Comparison of ENCODE assay signal across 1 cellular context in genomic region chr10:32980558-32981468, GRCh38.
TF ChIP-seq lines count a peak whose summit lies in the region.

No MANE protein-coding gene starts in this region.

TF ChIP-seq in K562, 482 proteins besides CTCF, POLR2A, EP300 and RAD21 (continued from another document and continues in another):
- no peak for TF ChIP-seq ZNF280A (IDR thresholded peaks at IDR 0.05; ENCODE audit: low read depth, partially characterized antibody)
- TF ChIP-seq POLR2B (IDR thresholded peaks at IDR 0.05; ENCODE audit: low read depth, partially characterized antibody) = peak; percentile 49
- TF ChIP-seq ZNF212 (CRISPR knock-in tag; IDR thresholded peaks at IDR 0.05) = no peak
- peak; percentile 33; the same call in 1 of the 2 replicates for TF ChIP-seq AFF4 (CRISPR knock-in tag; IDR thresholded peaks at IDR 0.05)
- TF ChIP-seq ZNF444 (CRISPR knock-in tag; IDR thresholded peaks at IDR 0.05) = no peak
- TF ChIP-seq MEF2A (IDR thresholded peaks at IDR 0.05; ENCODE audit: control insufficient read depth, low read depth, low read length) = no peak
- no peak for TF ChIP-seq NR2C2 (CRISPR knock-in tag; IDR thresholded peaks at IDR 0.05)
- TF ChIP-seq NR2C2 (tag; IDR thresholded peaks at IDR 0.05) = peak; percentile 78
- TF ChIP-seq PML (IDR thresholded peaks at IDR 0.05; ENCODE audit: low read length) = no peak
- no peak for TF ChIP-seq ZNF76 (CRISPR knock-in tag; IDR thresholded peaks at IDR 0.05; ENCODE audit: borderline replicate concordance)
- no peak for TF ChIP-seq PTBP1 (IDR thresholded peaks at IDR 0.05; ENCODE audit: low read depth, low read length)
- TF ChIP-seq ZNF639 (CRISPR knock-in tag; conservative IDR thresholded peaks at IDR 0.05 in 1 of 2, IDR thresholded peaks at IDR 0.05 in 1 of 2) = peak in 1 of 2 experiments; percentile 82; a peak in 2 of 4 replicates
- TF ChIP-seq CBX8 (IDR thresholded peaks at IDR 0.05; ENCODE audit: borderline replicate concordance, extremely low read depth, low read depth, low read length, poor library complexity, severe bottlenecking) = no peak
- TF ChIP-seq MCM5 (IDR thresholded peaks at IDR 0.05; ENCODE audit: low read depth) = no peak
- peak; percentile 77; the same call in 1 of the 2 replicates for TF ChIP-seq NKRF (IDR thresholded peaks at IDR 0.05; ENCODE audit: borderline replicate concordance)
- no peak for TF ChIP-seq ZNF830 (CRISPR knock-in tag; IDR thresholded peaks at IDR 0.05)
- TF ChIP-seq ARNT (IDR thresholded peaks at IDR 0.05) = no peak
- TF ChIP-seq NFATC3 (IDR thresholded peaks at IDR 0.05) = no peak
- peak; percentile 90 for TF ChIP-seq CXXC5 (CRISPR knock-in tag; IDR thresholded peaks at IDR 0.05)
- no peak for TF ChIP-seq U2AF1 (optimal IDR thresholded peaks at IDR 0.05; ENCODE audit: low read depth, low read length)
- peak; percentile 59; the same call in 1 of the 2 replicates for TF ChIP-seq C11orf30 (IDR thresholded peaks at IDR 0.05; ENCODE audit: low read depth)
- TF ChIP-seq SMAD3 (CRISPR knock-in tag; conservative IDR thresholded peaks at IDR 0.05) = no peak
- no peak for TF ChIP-seq NCOA6 (IDR thresholded peaks at IDR 0.05)
- no peak for TF ChIP-seq TARDBP (IDR thresholded peaks at IDR 0.05)
- peak; percentile 78 for TF ChIP-seq TAF1 (IDR thresholded peaks at IDR 0.05; ENCODE audit: control insufficient read depth, extremely low read depth, insufficient read depth, low read length, severe bottlenecking)
- TF ChIP-seq NFIX (CRISPR knock-in tag; IDR thresholded peaks at IDR 0.05; ENCODE audit: low read depth) = no peak
- TF ChIP-seq ZNF263 (CRISPR knock-in tag; IDR thresholded peaks at IDR 0.05; ENCODE audit: borderline replicate concordance) = no peak
- TF ChIP-seq PKNOX1 (IDR thresholded peaks at IDR 0.05) = peak; percentile 44
- TF ChIP-seq RBM34 (IDR thresholded peaks at IDR 0.05; ENCODE audit: borderline replicate concordance, insufficient read depth, low read length) = no peak
- no peak for TF ChIP-seq SMARCB1 (IDR thresholded peaks at IDR 0.05; ENCODE audit: insufficient read length, low read depth)
- TF ChIP-seq GATAD2A (IDR thresholded peaks at IDR 0.05) = peak; percentile 90
- TF ChIP-seq ZNF41 (CRISPR knock-in tag; conservative IDR thresholded peaks at IDR 0.05) = no peak; the same call in 1 of the 2 replicates
- TF ChIP-seq NFE2 (IDR thresholded peaks at IDR 0.05; ENCODE audit: low read depth) = peak; percentile 68
- peak; percentile 90 for TF ChIP-seq MAX (CRISPR knock-in tag; IDR thresholded peaks at IDR 0.05)
- peak; percentile 98 for TF ChIP-seq BHLHE40 (IDR thresholded peaks at IDR 0.05; ENCODE audit: low read length)
- TF ChIP-seq CREB3L1 (IDR thresholded peaks at IDR 0.05; ENCODE audit: borderline replicate concordance, low read depth) = peak; percentile 88
- TF ChIP-seq CBFA2T3 (IDR thresholded peaks at IDR 0.05) = peak; percentile 39; the same call in 1 of the 2 replicates
- no peak for TF ChIP-seq SIN3B (IDR thresholded peaks at IDR 0.05; ENCODE audit: low read depth)
- TF ChIP-seq PHF8 (IDR thresholded peaks at IDR 0.05; ENCODE audit: borderline replicate concordance, low read length) = peak; percentile 68; the same call in 1 of the 2 replicates
- no peak for TF ChIP-seq ELF4 (CRISPR knock-in tag; IDR thresholded peaks at IDR 0.05)
- TF ChIP-seq UBTF (IDR thresholded peaks at IDR 0.05; ENCODE audit: borderline replicate concordance in 1 of 2, low read depth in 2 of 2, low read length in 2 of 2) = peak in 1 of 2 experiments; percentile 46; a peak in 1 of 4 replicates
- TF ChIP-seq ZNF134 (CRISPR knock-in tag; conservative IDR thresholded peaks at IDR 0.05) = no peak; the same call in 1 of the 2 replicates
- TF ChIP-seq NCOA2 (IDR thresholded peaks at IDR 0.05; ENCODE audit: partially characterized antibody in 2 of 2) = no peak
- TF ChIP-seq ZBTB8A (IDR thresholded peaks at IDR 0.05; ENCODE audit: partially characterized antibody) = no peak
- TF ChIP-seq DLX4 (CRISPR knock-in tag; IDR thresholded peaks at IDR 0.05) = no peak
- TF ChIP-seq WHSC1 (IDR thresholded peaks at IDR 0.05; ENCODE audit: low read length) = no peak
- TF ChIP-seq ZNF780A (CRISPR knock-in tag; IDR thresholded peaks at IDR 0.05) = no peak
- no peak for TF ChIP-seq GTF3C2 (IDR thresholded peaks at IDR 0.05; ENCODE audit: borderline replicate concordance, extremely low read depth, insufficient read length)
- TF ChIP-seq CHD2 (IDR thresholded peaks at IDR 0.05; ENCODE audit: low read depth, low read length) = no peak
